ENCODE assay signal across 10 cellular contexts in genomic region chr15:88627463-88627862, GRCh38. TPM values are rescaled to one million over a fixed set of nuclear protein-coding genes. Genes with fewer than 3 reads are reported as not detected.
A peak's percentile ranks its signal among the peaks of the same experiment; 100 is the strongest.
DNase-seq lines count a peak whose midpoint lies in the region; ATAC-seq and TF ChIP-seq lines count a peak whose summit lies in the region.
"Had no signal": no experiment of that assay in that cellular context is flagged by ENCODE, and none has a peak within 500 bp of the region (broad histone marks: within the 10 kb centered on the region; RNA-seq: fewer than 3 reads in every experiment).

No MANE protein-coding gene starts in this region.

- peak overlapping the region; percentile 51 for H3K4me2 ChIP-seq in OCI-LY3 (ENCODE audit: low read length)
- H3K4me2 ChIP-seq in mesenchymal stem cell (ENCODE audit: low read length, poor library complexity, severe bottlenecking): no peak overlapping the region

- TF ChIP-seq POLR2A in sigmoid colon (IDR thresholded peaks at IDR 0.05): no peak

- H3K9me3 ChIP-seq in OCI-LY3 (ENCODE audit: insufficient read depth, low read length): no peaks in the 10 kb centered on the region
- H3K9me3 ChIP-seq in sigmoid colon: no peaks in the 10 kb centered on the region
- no peaks in the 10 kb centered on the region for H3K9me3 ChIP-seq in mesenchymal stem cell (ENCODE audit: control insufficient read depth, low read length)
- H3K9me3 ChIP-seq: ascending aorta had no signal

- H3K79me2 ChIP-seq in OCI-LY3 (ENCODE audit: low read length): peaks cover 100% of the 10 kb centered on the region

- peaks cover 91% of the 10 kb centered on the region for H3K36me3 ChIP-seq in OCI-LY3 (replicated peaks; ENCODE audit: low read depth, low read length)
- peaks cover 0 to 59% (median 20%) of the 10 kb centered on the region in 4 donors for H3K36me3 ChIP-seq in sigmoid colon
- peaks cover 65 to 73% of the 10 kb centered on the region in 2 experiments for H3K36me3 ChIP-seq in mesenchymal stem cell (ENCODE audit: control insufficient read depth in 1 of 2, insufficient read depth in 2 of 2, low read depth in 1 of 2, low read length in 2 of 2)

- H4K20me1 ChIP-seq in OCI-LY3 (ENCODE audit: insufficient read depth, low read length): peaks cover 96% of the 10 kb centered on the region

- H3K4me3 ChIP-seq in OCI-LY3 (ENCODE audit: low read length): peak overlapping the region; percentile 41
- no peak overlapping the region for H3K4me3 ChIP-seq in sigmoid colon
- H3K4me3 ChIP-seq in mesenchymal stem cell (ENCODE audit: insufficient read depth in 1 of 2, low read depth in 1 of 2, low read length in 2 of 2): no peak overlapping the region
- H3K4me3 ChIP-seq: ascending aorta had no signal

- H2BK120ac ChIP-seq in mesenchymal stem cell (ENCODE audit: low read depth, low read length): no peak overlapping the region

- intact Hi-C loops in sigmoid colon (cut with DNase I): no loop called here

- H2AK5ac ChIP-seq in mesenchymal stem cell (ENCODE audit: low read length, severe bottlenecking): no peak overlapping the region

- H3K4me1 ChIP-seq in OCI-LY3 (ENCODE audit: low read length) (peaks cover 87% of the 10 kb centered on the region), sigmoid colon (peaks cover 0 to 28% (median 25%) of the 10 kb centered on the region in 4 donors), mesenchymal stem cell (ENCODE audit: control insufficient read depth, insufficient read depth, low read depth, low read length) (peaks cover 47% of the 10 kb centered on the region)

- peaks cover 15% of the 10 kb centered on the region for H3K79me1 ChIP-seq in mesenchymal stem cell (replicated peaks; ENCODE audit: low read length, poor library complexity, severe bottlenecking)

- no peak overlapping the region for H2BK15ac ChIP-seq in mesenchymal stem cell (ENCODE audit: low read depth, poor library complexity, severe bottlenecking)

- no peak overlapping the region for H3K23ac ChIP-seq in mesenchymal stem cell (ENCODE audit: low read length in 2 of 2)

- no peak overlapping the region for H4K8ac ChIP-seq in mesenchymal stem cell (ENCODE audit: low read length)

- H3K9ac ChIP-seq in OCI-LY3 (ENCODE audit: low read length): peak overlapping the region; percentile 22
- no peak overlapping the region for H3K9ac ChIP-seq in mesenchymal stem cell (ENCODE audit: low read length)

- H3K4ac ChIP-seq in mesenchymal stem cell (ENCODE audit: low read depth in 1 of 2, low read length in 2 of 2): no peak overlapping the region

- TF ChIP-seq EP300 in sigmoid colon (IDR thresholded peaks at IDR 0.05): no peak

- H3K27me3 ChIP-seq in OCI-LY3 (ENCODE audit: low read depth, low read length) (no peaks in the 10 kb centered on the region), sigmoid colon (no peaks in the 10 kb centered on the region), mesenchymal stem cell (ENCODE audit: control insufficient read depth in 1 of 2, insufficient read depth in 1 of 2, low read length in 2 of 2) (no peaks in the 10 kb centered on the region)
- H3K27me3 ChIP-seq: ascending aorta had no signal

- H2BK5ac ChIP-seq in mesenchymal stem cell (ENCODE audit: low read depth, low read length, poor library complexity, severe bottlenecking): no peak overlapping the region

- peak; percentile 44 for ATAC-seq in GM19455 (IDR thresholded peaks at IDR 0.05; ENCODE audit: unreplicated experiment)

- no peak overlapping the region for H2AFZ ChIP-seq in OCI-LY3 (ENCODE audit: low read depth, low read length)
- no peak overlapping the region for H2AFZ ChIP-seq in mesenchymal stem cell (ENCODE audit: low read depth, low read length)

- peak; percentile 87 for DNase-seq in activated effector memory CD4-positive, alpha-beta T cell treated with anti-CD3 and anti-CD28 coated beads, Interleukin-2, amount 50 U/mL, for 16 hours
- DNase-seq in sigmoid colon: peak; percentile 9
- no peak for DNase-seq in NCI-H1105 (lab: John Stamatoyannopoulos, UW)
- DNase-seq in G401 (ENCODE audit: low spot score): no peak
- no peak for DNase-seq in NCI-H226
- no peak for DNase-seq in mesenchymal stem cell
- DNase-seq: NCI-H446 treated with DMSO at 0.1 percent for 48 hours had no signal

- H3K18ac ChIP-seq in mesenchymal stem cell (ENCODE audit: low read depth in 1 of 2, low read length in 2 of 2): no peak overlapping the region

- TF ChIP-seq CTCF in OCI-LY3 (IDR thresholded peaks at IDR 0.05; ENCODE audit: low read depth, low read length) (no peak), sigmoid colon (IDR thresholded peaks at IDR 0.05) (no peak)

- no peak overlapping the region for H4K91ac ChIP-seq in mesenchymal stem cell (ENCODE audit: low read length)

- H3K14ac ChIP-seq in mesenchymal stem cell (ENCODE audit: low read length in 2 of 2): no peak overlapping the region

- in situ Hi-C loops in G401 (cut with HindIII; ENCODE audit: low sequenced_read_pairs): no loop called here

- WGBS in sigmoid colon, 2 donors: 55 to 71% methylated on average over 1 of the region's 1 CpG
- WGBS in mesenchymal stem cell: no CpG with 5 or more reads among the region's 1 CpG

- no peak overlapping the region for H2BK12ac ChIP-seq in mesenchymal stem cell (ENCODE audit: low read length in 2 of 2)

- H3K27ac ChIP-seq in OCI-LY3 (ENCODE audit: low read length) (peak overlapping the region; percentile 99), sigmoid colon (no peak overlapping the region), mesenchymal stem cell (ENCODE audit: low read length, poor library complexity, severe bottlenecking) (no peak overlapping the region)
- H3K27ac ChIP-seq: ascending aorta had no signal

RNA-seq across cellular contexts. Expression of gene AEN, which starts 6.3 kb away (rescaled TPM):
- total RNA-seq in sigmoid colon: 10 to 100 TPM in 2 of 4 donors, 1 to 10 TPM in 2; 5.8 to 18.3 (median 9.4) TPM
- polyA plus RNA-seq in sigmoid colon: 10 to 100 TPM in 1 of 3 donors, 1 to 10 TPM in 2; 4.2 to 19.7 (median 8.8) TPM
- total RNA-seq in G401 (2014; rRNA removed; shearing (Covaris generic)): 112 and 148 TPM in 2 replicates
- polyA plus RNA-seq in mesenchymal stem cell (2013, experiment 1 of 2): 26.2 TPM
- polyA plus RNA-seq in mesenchymal stem cell (2013, experiment 2 of 2): 25.8 TPM

RNA-seq across cellular contexts. Expression of gene ISG20, which starts 11.4 kb away (rescaled TPM):
- total RNA-seq in sigmoid colon: 10 to 100 TPM in 1 of 4 donors, 1 to 10 TPM in 3; 1.9 to 20.1 (median 6.4) TPM
- 100 to 1,000 TPM in 2 of 3 donors, 10 to 100 TPM in 1; 70.9 to 177 (median 153) TPM for polyA plus RNA-seq in sigmoid colon
- total RNA-seq in G401 (2014; rRNA removed; shearing (Covaris generic)): 6.6 and 12.5 TPM in 2 replicates
- polyA plus RNA-seq in mesenchymal stem cell (2013, experiment 1 of 2): 3.3 TPM
- polyA plus RNA-seq in mesenchymal stem cell (2013, experiment 2 of 2): 3.6 TPM

Comparison
In these comparisons a context has a peak if more than half of its experiments do, and no peak if none do; other contexts are left out.
1. DNase-seq: peak in activated effector memory CD4-positive, alpha-beta T cell treated with anti-CD3 and anti-CD28 coated beads, Interleukin-2, amount 50 U/mL, for 16 hours (single experiment) and sigmoid colon (single experiment); none in NCI-H1105 (single experiment), G401 (single experiment), NCI-H226 (single experiment) and mesenchymal stem cell (single experiment).